ENCODE assay signal across 1 cellular context in the genomic region with DNA sequence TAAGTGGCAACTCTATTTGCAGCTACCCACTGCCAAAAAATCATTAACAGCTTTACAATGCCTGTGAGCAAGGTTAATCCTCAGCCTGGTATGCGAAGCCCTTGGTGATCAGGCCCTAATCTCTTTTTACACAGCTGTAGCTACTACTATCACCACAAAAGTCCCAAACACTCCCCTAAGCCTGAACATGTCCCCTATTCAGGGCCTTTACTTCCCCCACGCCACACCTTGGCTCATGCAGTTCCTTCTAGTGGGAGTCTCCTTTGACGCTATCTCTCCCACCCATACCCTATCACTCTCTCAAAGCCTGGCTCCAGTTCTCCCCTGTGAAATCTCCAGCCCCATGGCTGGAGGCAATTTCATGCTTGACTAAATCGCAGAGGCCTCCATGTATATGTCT.
A peak's percentile ranks its signal among the peaks of the same experiment; 100 is the strongest.
TF ChIP-seq lines count a peak whose summit lies in the region.

No MANE protein-coding gene starts in this region.

TF ChIP-seq in K562, 482 proteins besides CTCF, POLR2A, EP300 and RAD21 (continued from another document and continues in another):
- TF ChIP-seq, protein P1, sequence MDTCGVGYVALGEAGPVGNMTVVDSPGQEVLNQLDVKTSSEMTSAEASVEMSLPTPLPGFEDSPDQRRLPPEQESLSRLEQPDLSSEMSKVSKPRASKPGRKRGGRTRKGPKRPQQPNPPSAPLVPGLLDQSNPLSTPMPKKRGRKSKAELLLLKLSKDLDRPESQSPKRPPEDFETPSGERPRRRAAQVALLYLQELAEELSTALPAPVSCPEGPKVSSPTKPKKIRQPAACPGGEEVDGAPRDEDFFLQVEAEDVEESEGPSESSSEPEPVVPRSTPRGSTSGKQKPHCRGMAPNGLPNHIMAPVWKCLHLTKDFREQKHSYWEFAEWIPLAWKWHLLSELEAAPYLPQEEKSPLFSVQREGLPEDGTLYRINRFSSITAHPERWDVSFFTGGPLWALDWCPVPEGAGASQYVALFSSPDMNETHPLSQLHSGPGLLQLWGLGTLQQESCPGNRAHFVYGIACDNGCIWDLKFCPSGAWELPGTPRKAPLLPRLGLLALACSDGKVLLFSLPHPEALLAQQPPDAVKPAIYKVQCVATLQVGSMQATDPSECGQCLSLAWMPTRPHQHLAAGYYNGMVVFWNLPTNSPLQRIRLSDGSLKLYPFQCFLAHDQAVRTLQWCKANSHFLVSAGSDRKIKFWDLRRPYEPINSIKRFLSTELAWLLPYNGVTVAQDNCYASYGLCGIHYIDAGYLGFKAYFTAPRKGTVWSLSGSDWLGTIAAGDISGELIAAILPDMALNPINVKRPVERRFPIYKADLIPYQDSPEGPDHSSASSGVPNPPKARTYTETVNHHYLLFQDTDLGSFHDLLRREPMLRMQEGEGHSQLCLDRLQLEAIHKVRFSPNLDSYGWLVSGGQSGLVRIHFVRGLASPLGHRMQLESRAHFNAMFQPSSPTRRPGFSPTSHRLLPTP (IDR thresholded peaks at IDR 0.05; ENCODE audit: borderline replicate concordance, extremely low read depth, insufficient read length): no peak
- TF ChIP-seq SETDB1 (IDR thresholded peaks at IDR 0.05; ENCODE audit: low read length) (no peak), SP2 (IDR thresholded peaks at IDR 0.05; ENCODE audit: extremely low read depth, low read depth, low read length, poor library complexity, severe bottlenecking) (no peak), EZH2 (IDR thresholded peaks at IDR 0.05; ENCODE audit: borderline replicate concordance, low read depth, low read length) (no peak), MED1 (CRISPR knock-in tag; IDR thresholded peaks at IDR 0.05; ENCODE audit: borderline replicate concordance) (no peak), CSDE1 (IDR thresholded peaks at IDR 0.05) (no peak), ASH1L (IDR thresholded peaks at IDR 0.05; ENCODE audit: borderline replicate concordance, low read depth, partially characterized antibody) (no peak), SAFB2 (IDR thresholded peaks at IDR 0.05; ENCODE audit: borderline replicate concordance, low read depth, low read length, severe bottlenecking) (no peak), ELF4 (CRISPR knock-in tag; IDR thresholded peaks at IDR 0.05) (no peak), ZNF324 (CRISPR knock-in tag; IDR thresholded peaks at IDR 0.05) (no peak), GATA2 (CRISPR knock-in tag; IDR thresholded peaks at IDR 0.05) (peak; percentile 68; the same call in 1 of the 2 replicates), MEF2D (tag; conservative IDR thresholded peaks at IDR 0.05; ENCODE audit: low read depth) (no peak), MEIS2 (IDR thresholded peaks at IDR 0.05; ENCODE audit: partially characterized antibody) (no peak), ZKSCAN1 (IDR thresholded peaks at IDR 0.05; ENCODE audit: low read depth, low read length) (no peak), RBM17 (IDR thresholded peaks at IDR 0.05; ENCODE audit: borderline replicate concordance, low read depth, low read length) (no peak), MIER1 (IDR thresholded peaks at IDR 0.05; ENCODE audit: low read depth) (no peak), RBM22 (IDR thresholded peaks at IDR 0.05; ENCODE audit: low read depth, low read length, poor library complexity, severe bottlenecking) (no peak), MTA2 (IDR thresholded peaks at IDR 0.05; ENCODE audit: low read depth) (0 out of 2 replicates have a peak, but pooled peaks have one; percentile 19), NR1H2 (CRISPR knock-in tag; IDR thresholded peaks at IDR 0.05) (no peak), YBX1 (IDR thresholded peaks at IDR 0.05) (no peak), FOXA3 (CRISPR knock-in tag; conservative IDR thresholded peaks at IDR 0.05 in 1 of 2, IDR thresholded peaks at IDR 0.05 in 1 of 2) (no peak), RFX7 (CRISPR knock-in tag; IDR thresholded peaks at IDR 0.05) (no peak), GTF2E2 (tag; IDR thresholded peaks at IDR 0.05) (no peak), ATF7 (IDR thresholded peaks at IDR 0.05) (no peak), ZFP30 (CRISPR knock-in tag; IDR thresholded peaks at IDR 0.05; ENCODE audit: borderline replicate concordance) (no peak), ZNF77 (CRISPR knock-in tag; IDR thresholded peaks at IDR 0.05) (no peak), SMARCE1 (IDR thresholded peaks at IDR 0.05) (no peak), BCL6 (CRISPR knock-in tag; IDR thresholded peaks at IDR 0.05) (no peak), HNRNPLL (IDR thresholded peaks at IDR 0.05; ENCODE audit: low read depth, low read length, poor library complexity, severe bottlenecking) (no peak), TOE1 (IDR thresholded peaks at IDR 0.05; ENCODE audit: borderline replicate concordance) (no peak), TOE1 (CRISPR knock-in tag; IDR thresholded peaks at IDR 0.05; ENCODE audit: borderline replicate concordance, low read depth) (no peak), CBFA2T2 (conservative IDR thresholded peaks at IDR 0.05) (peak; percentile 70), GTF2F1 (IDR thresholded peaks at IDR 0.05; ENCODE audit: low read depth, low read length) (no peak), POLR3A (IDR thresholded peaks at IDR 0.05; ENCODE audit: borderline replicate concordance, extremely low read depth, insufficient read depth, insufficient read length) (no peak), MAZ (CRISPR knock-in tag; conservative IDR thresholded peaks at IDR 0.05 in 1 of 2, IDR thresholded peaks at IDR 0.05 in 1 of 2) (no peak), PCBP2 (IDR thresholded peaks at IDR 0.05; ENCODE audit: low read depth, low read length, poor library complexity, severe bottlenecking) (no peak), TEAD4 (IDR thresholded peaks at IDR 0.05; ENCODE audit: low read length) (peak; percentile 77), TEAD4 (CRISPR knock-in tag; IDR thresholded peaks at IDR 0.05; ENCODE audit: borderline replicate concordance) (no peak), ZNF3 (CRISPR knock-in tag; IDR thresholded peaks at IDR 0.05) (no peak), CBFA2T3 (IDR thresholded peaks at IDR 0.05) (peak; percentile 79), JUND (IDR thresholded peaks at IDR 0.05; ENCODE audit: borderline replicate concordance, low read depth, low read length) (no peak), JUND (tag; IDR thresholded peaks at IDR 0.05; ENCODE audit: borderline replicate concordance, low read depth, low read length) (no peak), NR2C1 (IDR thresholded peaks at IDR 0.05) (no peak), NR2C1 (tag; IDR thresholded peaks at IDR 0.05) (no peak), KHSRP (IDR thresholded peaks at IDR 0.05) (no peak), RHOXF2B (CRISPR knock-in tag; conservative IDR thresholded peaks at IDR 0.05) (no peak), TAL1 (IDR thresholded peaks at IDR 0.05) (peak; percentile 65), HDAC8 (tag; IDR thresholded peaks at IDR 0.05) (no peak)
- TF ChIP-seq, protein P2, sequence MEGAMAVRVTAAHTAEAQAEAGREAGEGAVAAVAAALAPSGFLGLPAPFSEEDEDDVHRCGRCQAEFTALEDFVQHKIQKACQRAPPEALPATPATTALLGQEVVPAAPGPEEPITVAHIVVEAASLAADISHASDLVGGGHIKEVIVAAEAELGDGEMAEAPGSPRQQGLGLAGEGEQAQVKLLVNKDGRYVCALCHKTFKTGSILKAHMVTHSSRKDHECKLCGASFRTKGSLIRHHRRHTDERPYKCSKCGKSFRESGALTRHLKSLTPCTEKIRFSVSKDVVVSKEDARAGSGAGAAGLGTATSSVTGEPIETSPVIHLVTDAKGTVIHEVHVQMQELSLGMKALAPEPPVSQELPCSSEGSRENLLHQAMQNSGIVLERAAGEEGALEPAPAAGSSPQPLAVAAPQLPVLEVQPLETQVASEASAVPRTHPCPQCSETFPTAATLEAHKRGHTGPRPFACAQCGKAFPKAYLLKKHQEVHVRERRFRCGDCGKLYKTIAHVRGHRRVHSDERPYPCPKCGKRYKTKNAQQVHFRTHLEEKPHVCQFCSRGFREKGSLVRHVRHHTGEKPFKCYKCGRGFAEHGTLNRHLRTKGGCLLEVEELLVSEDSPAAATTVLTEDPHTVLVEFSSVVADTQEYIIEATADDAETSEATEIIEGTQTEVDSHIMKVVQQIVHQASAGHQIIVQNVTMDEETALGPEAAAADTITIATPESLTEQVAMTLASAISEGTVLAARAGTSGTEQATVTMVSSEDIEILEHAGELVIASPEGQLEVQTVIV (CRISPR knock-in tag; IDR thresholded peaks at IDR 0.05; ENCODE audit: borderline replicate concordance): no peak
- TF ChIP-seq, protein P3, sequence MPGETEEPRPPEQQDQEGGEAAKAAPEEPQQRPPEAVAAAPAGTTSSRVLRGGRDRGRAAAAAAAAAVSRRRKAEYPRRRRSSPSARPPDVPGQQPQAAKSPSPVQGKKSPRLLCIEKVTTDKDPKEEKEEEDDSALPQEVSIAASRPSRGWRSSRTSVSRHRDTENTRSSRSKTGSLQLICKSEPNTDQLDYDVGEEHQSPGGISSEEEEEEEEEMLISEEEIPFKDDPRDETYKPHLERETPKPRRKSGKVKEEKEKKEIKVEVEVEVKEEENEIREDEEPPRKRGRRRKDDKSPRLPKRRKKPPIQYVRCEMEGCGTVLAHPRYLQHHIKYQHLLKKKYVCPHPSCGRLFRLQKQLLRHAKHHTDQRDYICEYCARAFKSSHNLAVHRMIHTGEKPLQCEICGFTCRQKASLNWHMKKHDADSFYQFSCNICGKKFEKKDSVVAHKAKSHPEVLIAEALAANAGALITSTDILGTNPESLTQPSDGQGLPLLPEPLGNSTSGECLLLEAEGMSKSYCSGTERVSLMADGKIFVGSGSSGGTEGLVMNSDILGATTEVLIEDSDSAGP (CRISPR knock-in tag; IDR thresholded peaks at IDR 0.05): no peak
- TF ChIP-seq, protein P4, sequence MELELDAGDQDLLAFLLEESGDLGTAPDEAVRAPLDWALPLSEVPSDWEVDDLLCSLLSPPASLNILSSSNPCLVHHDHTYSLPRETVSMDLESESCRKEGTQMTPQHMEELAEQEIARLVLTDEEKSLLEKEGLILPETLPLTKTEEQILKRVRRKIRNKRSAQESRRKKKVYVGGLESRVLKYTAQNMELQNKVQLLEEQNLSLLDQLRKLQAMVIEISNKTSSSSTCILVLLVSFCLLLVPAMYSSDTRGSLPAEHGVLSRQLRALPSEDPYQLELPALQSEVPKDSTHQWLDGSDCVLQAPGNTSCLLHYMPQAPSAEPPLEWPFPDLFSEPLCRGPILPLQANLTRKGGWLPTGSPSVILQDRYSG (tag; conservative IDR thresholded peaks at IDR 0.05; ENCODE audit: low read depth): no peak
- TF ChIP-seq, protein P5, sequence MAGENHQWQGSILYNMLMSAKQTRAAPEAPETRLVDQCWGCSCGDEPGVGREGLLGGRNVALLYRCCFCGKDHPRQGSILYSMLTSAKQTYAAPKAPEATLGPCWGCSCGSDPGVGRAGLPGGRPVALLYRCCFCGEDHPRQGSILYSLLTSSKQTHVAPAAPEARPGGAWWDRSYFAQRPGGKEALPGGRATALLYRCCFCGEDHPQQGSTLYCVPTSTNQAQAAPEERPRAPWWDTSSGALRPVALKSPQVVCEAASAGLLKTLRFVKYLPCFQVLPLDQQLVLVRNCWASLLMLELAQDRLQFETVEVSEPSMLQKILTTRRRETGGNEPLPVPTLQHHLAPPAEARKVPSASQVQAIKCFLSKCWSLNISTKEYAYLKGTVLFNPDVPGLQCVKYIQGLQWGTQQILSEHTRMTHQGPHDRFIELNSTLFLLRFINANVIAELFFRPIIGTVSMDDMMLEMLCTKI (IDR thresholded peaks at IDR 0.05; ENCODE audit: partially characterized antibody): no peak
- TF ChIP-seq, protein P6, sequence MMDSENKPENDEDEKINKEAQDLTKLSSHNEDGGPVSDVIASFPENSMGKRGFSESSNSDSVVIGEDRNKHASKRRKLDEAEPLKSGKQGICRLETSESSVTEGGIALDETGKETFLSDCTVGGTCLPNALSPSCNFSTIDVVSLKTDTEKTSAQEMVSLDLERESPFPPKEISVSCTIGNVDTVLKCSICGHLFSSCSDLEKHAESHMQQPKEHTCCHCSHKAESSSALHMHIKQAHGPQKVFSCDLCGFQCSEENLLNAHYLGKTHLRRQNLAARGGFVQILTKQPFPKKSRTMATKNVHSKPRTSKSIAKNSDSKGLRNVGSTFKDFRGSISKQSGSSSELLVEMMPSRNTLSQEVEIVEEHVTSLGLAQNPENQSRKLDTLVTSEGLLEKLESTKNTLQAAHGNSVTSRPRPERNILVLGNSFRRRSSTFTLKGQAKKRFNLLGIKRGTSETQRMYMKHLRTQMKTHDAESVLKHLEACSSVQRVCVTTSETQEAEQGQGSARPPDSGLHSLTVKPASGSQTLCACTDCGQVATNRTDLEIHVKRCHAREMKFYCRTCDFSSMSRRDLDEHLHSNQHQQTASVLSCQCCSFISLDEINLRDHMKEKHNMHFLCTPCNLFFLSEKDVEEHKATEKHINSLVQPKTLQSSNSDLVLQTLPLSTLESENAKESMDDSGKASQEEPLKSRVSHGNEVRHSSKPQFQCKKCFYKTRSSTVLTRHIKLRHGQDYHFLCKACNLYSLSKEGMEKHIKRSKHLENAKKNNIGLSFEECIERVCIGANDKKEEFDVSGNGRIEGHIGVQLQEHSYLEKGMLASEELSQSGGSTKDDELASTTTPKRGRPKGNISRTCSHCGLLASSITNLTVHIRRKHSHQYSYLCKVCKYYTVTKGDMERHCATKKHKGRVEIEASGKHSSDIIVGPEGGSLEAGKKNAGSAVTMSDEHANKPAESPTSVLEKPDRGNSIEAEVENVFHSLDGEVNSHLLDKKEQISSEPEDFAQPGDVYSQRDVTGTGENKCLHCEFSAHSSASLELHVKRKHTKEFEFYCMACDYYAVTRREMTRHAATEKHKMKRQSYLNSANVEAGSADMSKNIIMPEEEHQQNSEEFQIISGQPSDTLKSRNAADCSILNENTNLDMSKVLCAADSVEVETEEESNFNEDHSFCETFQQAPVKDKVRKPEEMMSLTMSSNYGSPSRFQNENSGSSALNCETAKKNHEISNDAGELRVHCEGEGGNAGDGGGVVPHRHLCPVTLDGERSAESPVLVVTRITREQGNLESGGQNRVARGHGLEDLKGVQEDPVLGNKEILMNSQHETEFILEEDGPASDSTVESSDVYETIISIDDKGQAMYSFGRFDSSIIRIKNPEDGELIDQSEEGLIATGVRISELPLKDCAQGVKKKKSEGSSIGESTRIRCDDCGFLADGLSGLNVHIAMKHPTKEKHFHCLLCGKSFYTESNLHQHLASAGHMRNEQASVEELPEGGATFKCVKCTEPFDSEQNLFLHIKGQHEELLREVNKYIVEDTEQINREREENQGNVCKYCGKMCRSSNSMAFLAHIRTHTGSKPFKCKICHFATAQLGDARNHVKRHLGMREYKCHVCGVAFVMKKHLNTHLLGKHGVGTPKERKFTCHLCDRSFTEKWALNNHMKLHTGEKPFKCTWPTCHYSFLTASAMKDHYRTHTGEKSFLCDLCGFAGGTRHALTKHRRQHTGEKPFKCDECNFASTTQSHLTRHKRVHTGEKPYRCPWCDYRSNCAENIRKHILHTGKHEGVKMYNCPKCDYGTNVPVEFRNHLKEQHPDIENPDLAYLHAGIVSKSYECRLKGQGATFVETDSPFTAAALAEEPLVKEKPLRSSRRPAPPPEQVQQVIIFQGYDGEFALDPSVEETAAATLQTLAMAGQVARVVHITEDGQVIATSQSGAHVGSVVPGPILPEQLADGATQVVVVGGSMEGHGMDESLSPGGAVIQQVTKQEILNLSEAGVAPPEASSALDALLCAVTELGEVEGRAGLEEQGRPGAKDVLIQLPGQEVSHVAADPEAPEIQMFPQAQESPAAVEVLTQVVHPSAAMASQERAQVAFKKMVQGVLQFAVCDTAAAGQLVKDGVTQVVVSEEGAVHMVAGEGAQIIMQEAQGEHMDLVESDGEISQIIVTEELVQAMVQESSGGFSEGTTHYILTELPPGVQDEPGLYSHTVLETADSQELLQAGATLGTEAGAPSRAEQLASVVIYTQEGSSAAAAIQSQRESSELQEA (IDR thresholded peaks at IDR 0.05; ENCODE audit: low read depth): no peak
